ENCODE assay signal across 9 cellular contexts in genomic region chr7:98802088-98802780, GRCh38.
DNase-seq lines count a peak whose midpoint lies in the region; ATAC-seq and TF ChIP-seq lines count a peak whose summit lies in the region.
"Had no signal": no experiment of that assay in that cellular context is flagged by ENCODE, and none has a peak within 500 bp of the region (broad histone marks: within the 10 kb centered on the region; RNA-seq: fewer than 3 reads in every experiment).

No MANE protein-coding gene starts in this region.

- H3K4me3 ChIP-seq in GM12864 (ENCODE audit: low read depth, low read length) (no peak overlapping the region), brain microvascular endothelial cell (ENCODE audit: low read depth, low read length) (no peak overlapping the region)

- ATAC-seq in GM19468 (IDR thresholded peaks at IDR 0.05; ENCODE audit: extremely low read depth, unreplicated experiment), result peak; percentile 60
- ATAC-seq in HG03342 (IDR thresholded peaks at IDR 0.05; ENCODE audit: unreplicated experiment), result peak; percentile 90
- ATAC-seq in natural killer cell, result peak; percentile 24 to 42 (median 34)
- ATAC-seq: T-cell had no signal

- intact Hi-C loops in natural killer cell (cut with micrococcal nuclease), result no loop called here
- intact Hi-C loops in activated T-helper 1 cell treated with anti-CD3 and anti-CD28 coated beads, Interleukin-12 subunit alpha, Interleukin-12 subunit beta, Interleukin-2, Interleukin-4 antibody, amounts not matched to agents 30 ng/mL and 10 ng/mL and 1 ng/mL, durations not matched to agents 14 hours and 24 hours and 36 hours (cut with micrococcal nuclease), result no loop called here

- H3K36me3 ChIP-seq in brain microvascular endothelial cell (replicated peaks), result no peaks in the 10 kb centered on the region

- DNase-seq in GM12864 (ENCODE audit: low read depth), result peak; percentile 83
- DNase-seq in NCI-H510A treated with DMSO at 0.1 percent for 48 hours (lab: John Stamatoyannopoulos, UW), result peak; percentile 21
- DNase-seq in brain microvascular endothelial cell, result peak; percentile 22
- DNase-seq in natural killer cell, result no peak
- DNase-seq in activated T-helper 1 cell treated with anti-CD3 and anti-CD28 coated beads, Interleukin-12 subunit alpha, Interleukin-12 subunit beta, Interleukin-2, Interleukin-4 antibody, amounts not matched to agents 30 ng/mL and 10 ng/mL and 1 ng/mL, durations not matched to agents 14 hours and 24 hours and 36 hours (ENCODE audit: low spot score), result no peak
- no peak for DNase-seq in activated gamma-delta T cell (lab: John Stamatoyannopoulos, UW)

- H3K9me3 Mint-ChIP-seq in natural killer cell, result no peaks in the 10 kb centered on the region
- H3K9me3 Mint-ChIP-seq in activated T-helper 1 cell treated with anti-CD3 and anti-CD28 coated beads, Interleukin-12 subunit alpha, Interleukin-12 subunit beta, Interleukin-2, Interleukin-4 antibody, amounts not matched to agents 30 ng/mL and 10 ng/mL and 1 ng/mL, durations not matched to agents 14 hours and 24 hours and 36 hours, result peaks cover 20% of the 10 kb centered on the region

- H3K4me1 Mint-ChIP-seq in natural killer cell, result no peaks in the 10 kb centered on the region
- H3K4me1 Mint-ChIP-seq in activated T-helper 1 cell treated with anti-CD3 and anti-CD28 coated beads, Interleukin-12 subunit alpha, Interleukin-12 subunit beta, Interleukin-2, Interleukin-4 antibody, amounts not matched to agents 30 ng/mL and 10 ng/mL and 1 ng/mL, durations not matched to agents 14 hours and 24 hours and 36 hours (ENCODE audit: low read depth), result no peaks in the 10 kb centered on the region
- H3K4me1 Mint-ChIP-seq: T-cell had no signal

- no peak overlapping the region for H3K27ac ChIP-seq in brain microvascular endothelial cell

- no peaks in the 10 kb centered on the region for H3K27me3 ChIP-seq in brain microvascular endothelial cell (replicated peaks)

- H3K4me3 Mint-ChIP-seq in natural killer cell, result no peak overlapping the region
- no peak overlapping the region for H3K4me3 Mint-ChIP-seq in activated T-helper 1 cell treated with anti-CD3 and anti-CD28 coated beads, Interleukin-12 subunit alpha, Interleukin-12 subunit beta, Interleukin-2, Interleukin-4 antibody, amounts not matched to agents 30 ng/mL and 10 ng/mL and 1 ng/mL, durations not matched to agents 14 hours and 24 hours and 36 hours
- H3K4me3 Mint-ChIP-seq: T-cell had no signal

- no peak overlapping the region for H3K27ac Mint-ChIP-seq in natural killer cell
- H3K27ac Mint-ChIP-seq in activated T-helper 1 cell treated with anti-CD3 and anti-CD28 coated beads, Interleukin-12 subunit alpha, Interleukin-12 subunit beta, Interleukin-2, Interleukin-4 antibody, amounts not matched to agents 30 ng/mL and 10 ng/mL and 1 ng/mL, durations not matched to agents 14 hours and 24 hours and 36 hours, result no peak overlapping the region
- H3K27ac Mint-ChIP-seq: T-cell had no signal

- no peaks in the 10 kb centered on the region for H3K36me3 Mint-ChIP-seq in natural killer cell
- no peaks in the 10 kb centered on the region for H3K36me3 Mint-ChIP-seq in activated T-helper 1 cell treated with anti-CD3 and anti-CD28 coated beads, Interleukin-12 subunit alpha, Interleukin-12 subunit beta, Interleukin-2, Interleukin-4 antibody, amounts not matched to agents 30 ng/mL and 10 ng/mL and 1 ng/mL, durations not matched to agents 14 hours and 24 hours and 36 hours (ENCODE audit: low read depth)
- H3K36me3 Mint-ChIP-seq: T-cell had no signal

- TF ChIP-seq CTCF in GM12864 (IDR thresholded peaks at IDR 0.05; ENCODE audit: low read depth, low read length, missing control alignments) (no peak), brain microvascular endothelial cell (IDR thresholded peaks at IDR 0.05; ENCODE audit: low read depth, low read length, missing control alignments) (no peak), natural killer cell (IDR thresholded peaks at IDR 0.05) (no peak)

- H3K27me3 Mint-ChIP-seq in natural killer cell (ENCODE audit: low read depth in 2 of 2), result peaks cover 0 to 3% of the 10 kb centered on the region in 2 donors
- no peaks in the 10 kb centered on the region for H3K27me3 Mint-ChIP-seq in activated T-helper 1 cell treated with anti-CD3 and anti-CD28 coated beads, Interleukin-12 subunit alpha, Interleukin-12 subunit beta, Interleukin-2, Interleukin-4 antibody, amounts not matched to agents 30 ng/mL and 10 ng/mL and 1 ng/mL, durations not matched to agents 14 hours and 24 hours and 36 hours (ENCODE audit: insufficient read depth)

- in situ Hi-C loops in brain microvascular endothelial cell (cut with HindIII; ENCODE audit: low pct_ligation_motif_present, low sequenced_read_pairs), result no loop called here

Comparison
In these comparisons a context has a peak if more than half of its experiments do, and no peak if none do; other contexts are left out.
1. DNase-seq: peak in GM12864 (single experiment), NCI-H510A treated with DMSO at 0.1 percent for 48 hours (single experiment) and brain microvascular endothelial cell (single experiment); none in natural killer cell (single experiment), activated T-helper 1 cell treated with anti-CD3 and anti-CD28 coated beads, Interleukin-12 subunit alpha, Interleukin-12 subunit beta, Interleukin-2, Interleukin-4 antibody, amounts not matched to agents 30 ng/mL and 10 ng/mL and 1 ng/mL, durations not matched to agents 14 hours and 24 hours and 36 hours (single experiment) and activated gamma-delta T cell (single experiment).
2. ATAC-seq: peak in every context shown above with its lines; median percentile 90 in HG03342; 60 in GM19468; 34 in natural killer cell.